ENCODE assay signal across 1 cellular context in the genomic region with DNA sequence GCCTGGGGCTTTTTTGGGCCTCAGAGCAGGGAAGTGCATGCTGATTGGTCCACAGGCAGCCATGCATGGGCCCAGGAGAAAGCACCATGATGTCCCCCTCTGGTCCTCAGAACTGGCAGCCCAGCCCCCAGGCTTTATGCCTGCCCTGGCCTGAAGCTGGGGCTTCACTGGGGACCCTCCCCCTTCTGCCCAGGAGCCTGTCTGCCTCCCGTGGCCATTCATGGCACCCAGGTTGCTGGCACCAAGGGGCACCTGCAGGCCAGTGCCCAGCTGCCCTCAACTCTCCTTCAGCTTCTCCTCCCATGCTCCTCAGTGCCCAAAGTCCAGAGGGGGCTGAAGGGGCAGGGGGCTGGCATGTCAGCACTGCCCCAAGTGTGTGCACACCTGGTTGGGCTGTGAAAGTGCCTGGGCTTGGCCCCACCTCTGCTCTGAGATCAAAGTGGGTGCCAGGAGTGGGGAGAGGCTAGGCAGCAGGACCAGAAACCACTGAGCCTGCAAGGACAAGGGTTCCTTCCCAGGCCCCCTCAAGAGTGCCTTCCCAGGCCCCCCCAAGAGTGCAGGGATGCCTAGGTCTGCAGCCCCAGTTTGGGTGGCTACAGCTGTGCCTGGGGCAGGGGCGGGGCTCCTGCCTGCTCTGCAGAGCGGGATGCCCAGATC.
TF ChIP-seq lines count a peak whose summit lies in the region.

No MANE protein-coding gene starts in this region.

TF ChIP-seq in HepG2, 621 proteins besides CTCF, POLR2A, EP300 and RAD21 (continued from another document):
- TF ChIP-seq, protein P1, sequence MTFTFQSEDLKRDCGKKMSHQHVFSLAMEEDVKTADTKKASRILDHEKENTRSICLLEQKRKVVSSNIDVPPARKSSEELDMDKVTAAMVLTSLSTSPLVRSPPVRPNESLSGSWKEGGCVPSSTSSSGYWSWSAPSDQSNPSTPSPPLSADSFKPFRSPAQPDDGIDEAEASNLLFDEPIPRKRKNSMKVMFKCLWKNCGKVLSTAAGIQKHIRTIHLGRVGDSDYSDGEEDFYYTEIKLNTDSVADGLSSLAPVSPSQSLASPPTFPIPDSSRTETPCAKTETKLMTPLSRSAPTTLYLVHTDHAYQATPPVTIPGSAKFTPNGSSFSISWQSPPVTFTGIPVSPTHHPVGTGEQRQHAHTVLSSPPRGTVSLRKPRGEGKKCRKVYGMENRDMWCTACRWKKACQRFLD (CRISPR knock-in tag; IDR thresholded peaks at IDR 0.05; ENCODE audit: borderline replicate concordance): no peak
- TF ChIP-seq ZNF260 (CRISPR knock-in tag; IDR thresholded peaks at IDR 0.05; ENCODE audit: borderline replicate concordance, low read depth) (no peak), REPIN1 (CRISPR knock-in tag; IDR thresholded peaks at IDR 0.05; ENCODE audit: borderline replicate concordance, low read depth) (no peak), BRD4 (CRISPR knock-in tag; IDR thresholded peaks at IDR 0.05) (no peak)
